In the genomic region with DNA sequence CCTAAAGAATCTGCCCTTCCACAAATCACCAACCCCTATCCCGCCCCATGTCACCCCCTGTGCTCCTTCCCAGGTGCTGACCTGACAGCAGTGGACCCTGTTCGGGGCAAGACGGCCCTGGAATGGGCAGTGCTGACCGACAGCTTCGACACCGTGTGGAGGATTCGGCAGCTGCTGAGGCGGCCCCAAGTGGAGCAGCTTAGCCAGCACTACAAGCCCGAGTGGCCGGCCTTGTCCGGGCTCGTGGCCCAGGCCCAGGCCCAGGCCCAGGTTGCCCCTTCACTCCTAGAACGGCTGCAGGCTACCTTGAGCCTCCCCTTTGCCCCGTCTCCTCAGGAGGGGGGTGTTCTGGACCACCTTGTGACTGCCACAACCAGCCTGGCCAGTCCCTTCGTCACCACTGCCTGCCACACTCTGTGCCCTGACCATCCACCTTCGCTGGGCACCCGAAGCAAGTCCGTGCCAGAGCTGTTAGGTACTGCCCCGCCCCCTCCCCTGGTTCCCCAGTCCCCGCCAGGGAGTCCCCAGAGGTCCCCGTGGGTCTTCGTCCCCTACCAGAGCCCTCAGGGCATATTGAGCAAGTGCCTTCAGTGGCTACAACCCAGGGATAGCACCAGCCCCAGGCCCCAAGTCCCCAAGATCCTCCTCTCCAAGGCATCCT, we compare ENCODE assay signal across 22 cellular contexts. TPM values are rescaled to one million over a fixed set of nuclear protein-coding genes. Genes with fewer than 3 reads are reported as not detected.
"Had no signal": no experiment of that assay in that cellular context is flagged by ENCODE, and none has a peak within 500 bp of the region (broad histone marks: within the 10 kb centered on the region; RNA-seq: fewer than 3 reads in every experiment).

No MANE protein-coding gene starts in this region.

- H3K27me3 ChIP-seq: ovary, right lobe of liver had no signal

- H3K27ac ChIP-seq: esophagus squamous epithelium, left lung, ovary, right lobe of liver, stomach had no signal

- H3K27ac Mint-ChIP-seq: activated B cell treated with CpG ODN at 0.5 μM for 24 hours; activated CD4-positive, alpha-beta memory T cell treated with anti-CD3 and anti-CD28 coated beads for 36 hours; activated naive CD8-positive, alpha-beta T cell; naive B cell; stimulated activated effector memory CD8-positive, alpha-beta T cell treated with anti-CD3 and anti-CD28 coated beads, Interleukin-12 subunit alpha, Interleukin-12 subunit beta, amount 100 ng/mL, for 72 hours; type B pancreatic cell had no signal

- H3K9me3 ChIP-seq: esophagus squamous epithelium, left lung, mucosa of descending colon, ovary, right lobe of liver, stomach had no signal

- ATAC-seq: left lung; mucosa of descending colon; right lobe of liver; stimulated activated effector memory CD8-positive, alpha-beta T cell treated with anti-CD3 and anti-CD28 coated beads, Interleukin-12 subunit alpha, Interleukin-12 subunit beta, amount 100 ng/mL, for 72 hours had no signal

- H3K27me3 Mint-ChIP-seq: activated CD4-positive, alpha-beta memory T cell treated with anti-CD3 and anti-CD28 coated beads for 36 hours; activated naive CD8-positive, alpha-beta T cell had no signal

- H3K4me3 ChIP-seq: esophagus squamous epithelium, left lung, mucosa of descending colon, ovary, right lobe of liver, stomach had no signal

- FAIRE-seq: bronchial epithelial cell, kidney had no signal

- H3K4me3 Mint-ChIP-seq: activated B cell treated with CpG ODN at 0.5 μM for 24 hours; activated CD4-positive, alpha-beta memory T cell treated with anti-CD3 and anti-CD28 coated beads for 36 hours; activated naive CD8-positive, alpha-beta T cell; naive B cell; neural crest cell; stimulated activated effector memory CD8-positive, alpha-beta T cell treated with anti-CD3 and anti-CD28 coated beads, Interleukin-12 subunit alpha, Interleukin-12 subunit beta, amount 100 ng/mL, for 72 hours; type B pancreatic cell had no signal

- H3K36me3 Mint-ChIP-seq: activated CD4-positive, alpha-beta memory T cell treated with anti-CD3 and anti-CD28 coated beads for 36 hours; naive B cell; stimulated activated effector memory CD8-positive, alpha-beta T cell treated with anti-CD3 and anti-CD28 coated beads, Interleukin-12 subunit alpha, Interleukin-12 subunit beta, amount 100 ng/mL, for 72 hours; type B pancreatic cell had no signal

- DNase-seq: activated B cell treated with CpG ODN at 0.5 μM for 24 hours; activated CD4-positive, alpha-beta memory T cell treated with anti-CD3 and anti-CD28 coated beads for 36 hours; activated CD4-positive, alpha-beta T cell treated with anti-CD3 and anti-CD28 coated beads for 4 hours; dermis blood vessel endothelial cell; effector memory CD4-positive, alpha-beta T cell; esophagus squamous epithelium; kidney; mammary epithelial cell; naive B cell; stimulated activated CD4-positive, alpha-beta T cell treated with anti-CD3 and anti-CD28 coated beads, Interleukin-4, amount 100 ng/mL, for 24 hours; stomach had no signal

- H3K36me3 ChIP-seq: esophagus squamous epithelium, left lung, ovary, right lobe of liver, stomach had no signal

- H3K9me3 Mint-ChIP-seq: activated B cell treated with CpG ODN at 0.5 μM for 24 hours; activated CD4-positive, alpha-beta memory T cell treated with anti-CD3 and anti-CD28 coated beads for 36 hours; naive B cell; neural crest cell; stimulated activated effector memory CD8-positive, alpha-beta T cell treated with anti-CD3 and anti-CD28 coated beads, Interleukin-12 subunit alpha, Interleukin-12 subunit beta, amount 100 ng/mL, for 72 hours; type B pancreatic cell had no signal

RNA-seq across cellular contexts. Expression of a gene that starts 2.7 kb away (rescaled TPM):
- total RNA-seq: activated B cell treated with CpG ODN at 0.5 μM for 24 hours; activated CD4-positive, alpha-beta memory T cell treated with anti-CD3 and anti-CD28 coated beads for 36 hours; bronchial epithelial cell; dermis blood vessel endothelial cell; kidney; left lung; mammary epithelial cell; neural crest cell; ovary; stomach; T-helper 2 cell treated with Interferon-gamma antibody and Interleukin-4, amounts not matched to agents 100 ng/mL and 5 ng/mL, for 36 hours; temporal lobe had no signal
- polyA plus RNA-seq: mammary epithelial cell, ovary, stomach had no signal

RNA-seq across cellular contexts. Expression of a gene that starts 16.7 kb away (rescaled TPM):
- total RNA-seq: activated B cell treated with CpG ODN at 0.5 μM for 24 hours; activated CD4-positive, alpha-beta memory T cell treated with anti-CD3 and anti-CD28 coated beads for 36 hours; T-helper 2 cell treated with Interferon-gamma antibody and Interleukin-4, amounts not matched to agents 100 ng/mL and 5 ng/mL, for 36 hours had no signal
- polyA plus RNA-seq: mammary epithelial cell had no signal

RNA-seq across cellular contexts. Expression of a gene that starts 42.1 kb away (rescaled TPM):
- total RNA-seq: bronchial epithelial cell had no signal
- polyA plus RNA-seq: mammary epithelial cell had no signal
